ENCODE assay signal across 2 cellular contexts in genomic region chr12:120944645-120945217, GRCh38.
A peak's percentile ranks its signal among the peaks of the same experiment; 100 is the strongest.
TF ChIP-seq lines count a peak whose summit lies in the region.

No MANE protein-coding gene starts in this region.

TF ChIP-seq in WTC11, 78 proteins besides CTCF, POLR2A, EP300 and RAD21:
- TF ChIP-seq, protein P1, sequence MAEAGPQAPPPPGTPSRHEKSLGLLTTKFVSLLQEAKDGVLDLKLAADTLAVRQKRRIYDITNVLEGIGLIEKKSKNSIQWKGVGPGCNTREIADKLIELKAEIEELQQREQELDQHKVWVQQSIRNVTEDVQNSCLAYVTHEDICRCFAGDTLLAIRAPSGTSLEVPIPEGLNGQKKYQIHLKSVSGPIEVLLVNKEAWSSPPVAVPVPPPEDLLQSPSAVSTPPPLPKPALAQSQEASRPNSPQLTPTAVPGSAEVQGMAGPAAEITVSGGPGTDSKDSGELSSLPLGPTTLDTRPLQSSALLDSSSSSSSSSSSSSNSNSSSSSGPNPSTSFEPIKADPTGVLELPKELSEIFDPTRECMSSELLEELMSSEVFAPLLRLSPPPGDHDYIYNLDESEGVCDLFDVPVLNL (CRISPR knock-in tag; IDR thresholded peaks at IDR 0.05; ENCODE audit: borderline replicate concordance, low read depth) = no peak
- TF ChIP-seq GABPB1 (CRISPR knock-in tag; IDR thresholded peaks at IDR 0.05) (no peak), JAZF1 (CRISPR knock-in tag; IDR thresholded peaks at IDR 0.05) (no peak), ELF4 (CRISPR knock-in tag; IDR thresholded peaks at IDR 0.05; ENCODE audit: low read depth) (no peak), TEAD4 (CRISPR knock-in tag; IDR thresholded peaks at IDR 0.05) (no peak), PREB (CRISPR knock-in tag; IDR thresholded peaks at IDR 0.05; ENCODE audit: borderline replicate concordance) (no peak), HMGA2 (CRISPR knock-in tag; IDR thresholded peaks at IDR 0.05) (no peak), SMAD4 (CRISPR knock-in tag; IDR thresholded peaks at IDR 0.05) (no peak), ZNF138 (CRISPR knock-in tag; conservative IDR thresholded peaks at IDR 0.05) (no peak), NFE2L1 (CRISPR knock-in tag; IDR thresholded peaks at IDR 0.05) (no peak)
- TF ChIP-seq, protein P2, sequence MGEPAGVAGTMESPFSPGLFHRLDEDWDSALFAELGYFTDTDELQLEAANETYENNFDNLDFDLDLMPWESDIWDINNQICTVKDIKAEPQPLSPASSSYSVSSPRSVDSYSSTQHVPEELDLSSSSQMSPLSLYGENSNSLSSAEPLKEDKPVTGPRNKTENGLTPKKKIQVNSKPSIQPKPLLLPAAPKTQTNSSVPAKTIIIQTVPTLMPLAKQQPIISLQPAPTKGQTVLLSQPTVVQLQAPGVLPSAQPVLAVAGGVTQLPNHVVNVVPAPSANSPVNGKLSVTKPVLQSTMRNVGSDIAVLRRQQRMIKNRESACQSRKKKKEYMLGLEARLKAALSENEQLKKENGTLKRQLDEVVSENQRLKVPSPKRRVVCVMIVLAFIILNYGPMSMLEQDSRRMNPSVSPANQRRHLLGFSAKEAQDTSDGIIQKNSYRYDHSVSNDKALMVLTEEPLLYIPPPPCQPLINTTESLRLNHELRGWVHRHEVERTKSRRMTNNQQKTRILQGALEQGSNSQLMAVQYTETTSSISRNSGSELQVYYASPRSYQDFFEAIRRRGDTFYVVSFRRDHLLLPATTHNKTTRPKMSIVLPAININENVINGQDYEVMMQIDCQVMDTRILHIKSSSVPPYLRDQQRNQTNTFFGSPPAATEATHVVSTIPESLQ (CRISPR knock-in tag; IDR thresholded peaks at IDR 0.05) = no peak
- TF ChIP-seq, protein P3, sequence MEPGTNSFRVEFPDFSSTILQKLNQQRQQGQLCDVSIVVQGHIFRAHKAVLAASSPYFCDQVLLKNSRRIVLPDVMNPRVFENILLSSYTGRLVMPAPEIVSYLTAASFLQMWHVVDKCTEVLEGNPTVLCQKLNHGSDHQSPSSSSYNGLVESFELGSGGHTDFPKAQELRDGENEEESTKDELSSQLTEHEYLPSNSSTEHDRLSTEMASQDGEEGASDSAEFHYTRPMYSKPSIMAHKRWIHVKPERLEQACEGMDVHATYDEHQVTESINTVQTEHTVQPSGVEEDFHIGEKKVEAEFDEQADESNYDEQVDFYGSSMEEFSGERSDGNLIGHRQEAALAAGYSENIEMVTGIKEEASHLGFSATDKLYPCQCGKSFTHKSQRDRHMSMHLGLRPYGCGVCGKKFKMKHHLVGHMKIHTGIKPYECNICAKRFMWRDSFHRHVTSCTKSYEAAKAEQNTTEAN (CRISPR knock-in tag; IDR thresholded peaks at IDR 0.05) = no peak

TF ChIP-seq in HepG2, 621 proteins besides CTCF, POLR2A, EP300 and RAD21 (continued from another document):
- TF ChIP-seq HOXA9 (CRISPR knock-in tag; IDR thresholded peaks at IDR 0.05; ENCODE audit: borderline replicate concordance) (no peak), LCORL (IDR thresholded peaks at IDR 0.05) (no peak), LCORL (CRISPR knock-in tag; IDR thresholded peaks at IDR 0.05) (peak; percentile 24; the same call in 1 of the 2 replicates), FOXM1 (CRISPR knock-in tag; IDR thresholded peaks at IDR 0.05) (no peak), STAG1 (CRISPR knock-in tag; IDR thresholded peaks at IDR 0.05) (peak; percentile 58), ZNF652 (CRISPR knock-in tag; IDR thresholded peaks at IDR 0.05; ENCODE audit: borderline replicate concordance, low read depth) (no peak), CEBPB (IDR thresholded peaks at IDR 0.05; ENCODE audit: borderline replicate concordance, low read depth, low read length) (peak; percentile 55; the same call in 1 of the 2 replicates), ZNF441 (CRISPR knock-in tag; IDR thresholded peaks at IDR 0.05; ENCODE audit: borderline replicate concordance) (peak; percentile 79), ELF1 (CRISPR knock-in tag; IDR thresholded peaks at IDR 0.05) (no peak)
- TF ChIP-seq, protein P4, sequence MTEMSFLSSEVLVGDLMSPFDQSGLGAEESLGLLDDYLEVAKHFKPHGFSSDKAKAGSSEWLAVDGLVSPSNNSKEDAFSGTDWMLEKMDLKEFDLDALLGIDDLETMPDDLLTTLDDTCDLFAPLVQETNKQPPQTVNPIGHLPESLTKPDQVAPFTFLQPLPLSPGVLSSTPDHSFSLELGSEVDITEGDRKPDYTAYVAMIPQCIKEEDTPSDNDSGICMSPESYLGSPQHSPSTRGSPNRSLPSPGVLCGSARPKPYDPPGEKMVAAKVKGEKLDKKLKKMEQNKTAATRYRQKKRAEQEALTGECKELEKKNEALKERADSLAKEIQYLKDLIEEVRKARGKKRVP (CRISPR knock-in tag; IDR thresholded peaks at IDR 0.05) = peak in 1 of 2 experiments; percentile 80; a peak in 2 of 4 replicates
- TF ChIP-seq, protein P5, sequence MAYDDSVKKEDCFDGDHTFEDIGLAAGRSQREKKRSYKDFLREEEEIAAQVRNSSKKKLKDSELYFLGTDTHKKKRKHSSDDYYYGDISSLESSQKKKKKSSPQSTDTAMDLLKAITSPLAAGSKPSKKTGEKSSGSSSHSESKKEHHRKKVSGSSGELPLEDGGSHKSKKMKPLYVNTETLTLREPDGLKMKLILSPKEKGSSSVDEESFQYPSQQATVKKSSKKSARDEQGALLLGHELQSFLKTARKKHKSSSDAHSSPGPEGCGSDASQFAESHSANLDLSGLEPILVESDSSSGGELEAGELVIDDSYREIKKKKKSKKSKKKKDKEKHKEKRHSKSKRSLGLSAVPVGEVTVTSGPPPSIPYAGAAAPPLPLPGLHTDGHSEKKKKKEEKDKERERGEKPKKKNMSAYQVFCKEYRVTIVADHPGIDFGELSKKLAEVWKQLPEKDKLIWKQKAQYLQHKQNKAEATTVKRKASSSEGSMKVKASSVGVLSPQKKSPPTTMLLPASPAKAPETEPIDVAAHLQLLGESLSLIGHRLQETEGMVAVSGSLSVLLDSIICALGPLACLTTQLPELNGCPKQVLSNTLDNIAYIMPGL (CRISPR knock-in tag; IDR thresholded peaks at IDR 0.05; ENCODE audit: borderline replicate concordance in 1 of 2, low read depth in 1 of 2) = peak in 1 of 2 experiments; percentile 18; a peak in 1 of 4 replicates
